Comparison of ENCODE assay signal across 8 cellular contexts in the genomic region with DNA sequence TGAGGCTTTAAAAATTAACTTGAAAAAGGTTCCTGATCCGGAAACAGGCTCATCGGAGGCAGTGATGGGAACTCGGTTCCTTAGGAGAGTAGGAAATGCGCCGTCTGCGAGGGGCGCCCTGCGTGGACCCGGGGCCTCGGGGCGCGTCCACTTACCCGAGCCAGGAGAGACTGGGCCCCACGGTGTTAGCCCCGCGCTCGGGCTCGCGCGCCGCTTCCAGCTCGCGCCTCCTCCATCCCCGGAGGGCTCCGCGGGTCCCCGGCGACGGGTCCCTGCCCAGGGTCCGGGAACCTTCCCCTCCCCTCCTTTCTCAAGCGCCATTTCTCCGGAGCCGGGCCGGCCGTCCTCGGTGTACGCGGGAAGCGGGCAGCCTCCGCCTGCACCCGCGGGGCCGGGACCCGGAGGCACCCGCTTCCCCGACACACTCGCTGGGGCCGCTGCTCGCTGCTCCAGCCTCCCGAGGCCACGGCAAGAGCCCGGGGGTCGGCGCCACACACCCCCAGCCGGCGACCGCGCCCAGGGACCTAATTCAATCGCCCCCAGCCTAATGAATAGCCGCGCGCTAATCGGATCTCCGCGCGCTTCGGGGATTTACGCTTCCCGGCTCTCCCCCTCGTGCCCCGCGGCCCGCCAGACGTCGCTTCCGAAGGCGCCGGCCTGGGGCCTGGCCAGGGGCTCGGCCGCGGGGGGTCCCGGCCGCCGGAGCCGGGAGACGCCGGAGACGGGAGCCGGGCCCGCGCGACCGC. TPM values are rescaled to one million over a fixed set of nuclear protein-coding genes. Genes with fewer than 3 reads are reported as not detected.
DNase-seq lines count a peak whose midpoint lies in the region; ATAC-seq, FAIRE-seq and TF ChIP-seq lines count a peak whose summit lies in the region.

No MANE protein-coding gene starts in this region.

- H3K36me3 ChIP-seq in NT2/D1 (ENCODE audit: insufficient read depth, insufficient read length, low read length) (peaks cover 8% of the 10 kb centered on the region), esophagus muscularis mucosa (no peaks in the 10 kb centered on the region), osteoblast (ENCODE audit: insufficient read depth, low read length) (no peaks in the 10 kb centered on the region)

- 1% methylated on average over 19 of the region's 93 CpGs for WGBS in esophagus muscularis mucosa

- TF ChIP-seq CTCF in D721Med (IDR thresholded peaks at IDR 0.05; ENCODE audit: insufficient read depth, missing control alignments) (no peak), esophagus muscularis mucosa (IDR thresholded peaks at IDR 0.05) (no peak), osteoblast (IDR thresholded peaks at IDR 0.05; ENCODE audit: extremely low read depth, low read depth, low read length) (no peak)

- intact Hi-C loops in esophagus muscularis mucosa (cut with DNase I), result loop anchor here (5.0 kb wide), 1 partner anchor 101 kb away; no protein-coding TSS in a partner anchor

- peaks cover 28% of the 10 kb centered on the region for H3K4me1 ChIP-seq in NT2/D1 (ENCODE audit: insufficient read depth, insufficient read length)
- H3K4me1 ChIP-seq in esophagus muscularis mucosa, result peaks cover 48 to 70% (median 68%) of the 10 kb centered on the region in 4 donors
- H3K4me1 ChIP-seq in osteoblast (ENCODE audit: insufficient read depth, low read length), result peaks cover 37% of the 10 kb centered on the region

- H3K9ac ChIP-seq in NT2/D1 (ENCODE audit: insufficient read length, low read depth), result peak overlapping the region; percentile 86

- H3K27me3 ChIP-seq in NT2/D1 (ENCODE audit: insufficient read depth, insufficient read length) (peaks cover 48% of the 10 kb centered on the region), esophagus muscularis mucosa (no peaks in the 10 kb centered on the region), osteoblast (ENCODE audit: insufficient read depth, low read length) (no peaks in the 10 kb centered on the region)

- no peaks in the 10 kb centered on the region for H3K9me3 ChIP-seq in NT2/D1 (ENCODE audit: insufficient read depth, low read length)
- H3K9me3 ChIP-seq in esophagus muscularis mucosa, result no peaks in the 10 kb centered on the region
- no peaks in the 10 kb centered on the region for H3K9me3 ChIP-seq in osteoblast (ENCODE audit: low read depth, low read length)

- peak overlapping the region; percentile 95 for H3K4me2 ChIP-seq in osteoblast (ENCODE audit: insufficient read depth, low read length)

- no peak for TF ChIP-seq POLR2A in esophagus muscularis mucosa (IDR thresholded peaks at IDR 0.05; ENCODE audit: low read depth)

- peak overlapping the region; percentile 54 for H3K4me3 ChIP-seq in NT2/D1 (ENCODE audit: insufficient read length, low read depth)
- H3K4me3 ChIP-seq in esophagus muscularis mucosa, result peak overlapping the region; percentile 79 to 95 (median 90)
- peak overlapping the region; percentile 84 for H3K4me3 ChIP-seq in osteoblast (ENCODE audit: insufficient read depth, low read length)

- ATAC-seq in HG03520 (IDR thresholded peaks at IDR 0.05; ENCODE audit: unreplicated experiment), result no peak

- no peak for FAIRE-seq in D721Med (lab: Jason Lieb, UNC)

- peaks cover 8% of the 10 kb centered on the region for H4K20me1 ChIP-seq in osteoblast (ENCODE audit: insufficient read depth, low read length)

- peaks cover 79% of the 10 kb centered on the region for H3K79me2 ChIP-seq in osteoblast (ENCODE audit: insufficient read depth, low read length)

- no peak overlapping the region for H2AFZ ChIP-seq in osteoblast (ENCODE audit: low read length)

- TF ChIP-seq EP300 in esophagus muscularis mucosa (IDR thresholded peaks at IDR 0.05), result no peak

- DNase-seq in D721Med (ENCODE audit: insufficient read length, low spot score), result peak; percentile 85
- no peak for DNase-seq in NT2/D1 (ENCODE audit: low read depth, low spot score)
- DNase-seq in esophagus muscularis mucosa (ENCODE audit: extremely low spot score), result no peak
- DNase-seq in osteoblast (ENCODE audit: insufficient read length, low spot score, missing footprints), result peak; percentile 92
- DNase-seq in RPMI8226, result no peak
- no peak for DNase-seq in AG08395 (ENCODE audit: low spot score)
- DNase-seq in GDM1 (lab: John Stamatoyannopoulos, UW), result no peak

- H3K27ac ChIP-seq in esophagus muscularis mucosa (replicated peaks in 1 of 4) (peak overlapping the region; percentile 96 to 100 (median 99)), osteoblast (ENCODE audit: low read depth, low read length) (peak overlapping the region; percentile 66)

RNA-seq across cellular contexts. Expression of gene BAHCC1, which starts 2.2 kb away (rescaled TPM):
- total RNA-seq in esophagus muscularis mucosa (10 to 100 TPM; 15.9 to 38.1 (median 21.1) TPM), osteoblast (11.2 and 11.5 TPM in 2 replicates)

Comparison
In these comparisons a context has a peak if more than half of its experiments do, and no peak if none do; other contexts are left out.
1. DNase-seq: peak in D721Med (single experiment) and osteoblast (single experiment); none in NT2/D1 (single experiment), esophagus muscularis mucosa (single experiment), RPMI8226 (single experiment), AG08395 (single experiment) and GDM1 (single experiment).
2. Peak in every context shown above with its lines, with median percentiles within 50 percentile points of each other: H3K4me3 ChIP-seq.